In genomic region chr20:1184638-1185315, GRCh38 we compare ENCODE assay signal across 8 cellular contexts. TPM values are rescaled to one million over a fixed set of nuclear protein-coding genes. Genes with fewer than 3 reads are reported as not detected.
DNase-seq lines count a peak whose midpoint lies in the region; ATAC-seq and TF ChIP-seq lines count a peak whose summit lies in the region.

TSS of gene TMEM74B (minus strand) at chr20:1184981. CDS start at chr20:1183801, 1,180 bp downstream.

- ATAC-seq in naive B cell (ENCODE audit: low read depth in 2 of 2) (no peak), HG03354 (IDR thresholded peaks at IDR 0.05; ENCODE audit: poor library complexity, severe bottlenecking, unreplicated experiment) (no peak), HG03469 (IDR thresholded peaks at IDR 0.05; ENCODE audit: unreplicated experiment) (no peak), HG03565 (IDR thresholded peaks at IDR 0.05; ENCODE audit: unreplicated experiment) (no peak)

- H3K4me3 ChIP-seq in BLaER1, result peak within 1 kb of the TSS; percentile 58
- peak within 1 kb of the TSS; percentile 41 for H3K4me3 ChIP-seq in Jurkat, Clone E6-1 (ENCODE audit: low read length)
- peak within 1 kb of the TSS; percentile 34 to 74 (median 59) for H3K4me3 ChIP-seq in dorsolateral prefrontal cortex

- H3K4me1 Mint-ChIP-seq in naive B cell, result peaks cover 5 to 12% (median 7%) of the 10 kb centered on the region in 3 donors

- TF ChIP-seq CTCF in dorsolateral prefrontal cortex (IDR thresholded peaks at IDR 0.05 in 54 of 56, conservative IDR thresholded peaks at IDR 0.05 in 2 of 56; ENCODE audit: low read depth in 1 of 56, partially characterized antibody in 56 of 56), result no peak

- H3K27me3 Mint-ChIP-seq in naive B cell, result peaks cover 24 to 44% (median 38%) of the 10 kb centered on the region in 3 donors

- H3K27ac Mint-ChIP-seq in naive B cell, result no peak within 1 kb of the TSS

- peaks cover 0 to 2% (median 0%) of the 10 kb centered on the region in 7 donors for H3K9me3 Mint-ChIP-seq in naive B cell

- H3K4me1 ChIP-seq in BLaER1, result no peaks in the 10 kb centered on the region

- H3K9me3 ChIP-seq in BLaER1, result no peaks in the 10 kb centered on the region

- DNase-seq in Jurkat, Clone E6-1 (ENCODE audit: low read depth, low spot score), result no peak
- DNase-seq in dorsolateral prefrontal cortex, result no peak
- DNase-seq in naive B cell, result no peak
- DNase-seq in OCI-M2 (lab: John Stamatoyannopoulos, UW; ENCODE audit: unreplicated experiment), result no peak

- peak within 1 kb of the TSS; percentile 63 for H3K4me2 ChIP-seq in BLaER1

- H3K27ac ChIP-seq in BLaER1 (no peak within 1 kb of the TSS), dorsolateral prefrontal cortex (peak within 1 kb of the TSS in 36 of 59 donors; percentile 11 to 77 (median 56))

- intact Hi-C loops in dorsolateral prefrontal cortex (cut with DNase I), result no loop called here

- no peaks in the 10 kb centered on the region; the same call in 1 of the 2 replicates for H3K36me3 ChIP-seq in BLaER1

- peak within 1 kb of the TSS; percentile 37 to 83 (median 72) for H3K4me3 Mint-ChIP-seq in naive B cell

- peaks cover 24% of the 10 kb centered on the region; the same call in 1 of the 2 replicates for H4K20me1 ChIP-seq in BLaER1

- H3K27me3 ChIP-seq in BLaER1 (peaks cover 41% of the 10 kb centered on the region), dorsolateral prefrontal cortex (peaks cover 0 to 15% (median 0%) of the 10 kb centered on the region in 45 donors)

- H3K36me3 Mint-ChIP-seq in naive B cell, result no peaks in the 10 kb centered on the region

- no peak within 1 kb of the TSS for H3K9ac ChIP-seq in BLaER1

RNA-seq across cellular contexts. Expression of gene TMEM74B, which starts in this region (rescaled TPM):
- 2.9 TPM for polyA plus RNA-seq in Jurkat, Clone E6-1 (2012; ENCODE audit: insufficient read depth, insufficient read length)
- 10 to 100 TPM in 119 of 120 experiments, 1 to 10 TPM in 1; 7.3 to 39.8 (median 20.8) TPM for total RNA-seq in dorsolateral prefrontal cortex
- not detected for polyA plus RNA-seq in naive B cell (ENCODE audit: low read depth in 6 of 6)
